ENCODE assay signal across 8 cellular contexts in the genomic region with DNA sequence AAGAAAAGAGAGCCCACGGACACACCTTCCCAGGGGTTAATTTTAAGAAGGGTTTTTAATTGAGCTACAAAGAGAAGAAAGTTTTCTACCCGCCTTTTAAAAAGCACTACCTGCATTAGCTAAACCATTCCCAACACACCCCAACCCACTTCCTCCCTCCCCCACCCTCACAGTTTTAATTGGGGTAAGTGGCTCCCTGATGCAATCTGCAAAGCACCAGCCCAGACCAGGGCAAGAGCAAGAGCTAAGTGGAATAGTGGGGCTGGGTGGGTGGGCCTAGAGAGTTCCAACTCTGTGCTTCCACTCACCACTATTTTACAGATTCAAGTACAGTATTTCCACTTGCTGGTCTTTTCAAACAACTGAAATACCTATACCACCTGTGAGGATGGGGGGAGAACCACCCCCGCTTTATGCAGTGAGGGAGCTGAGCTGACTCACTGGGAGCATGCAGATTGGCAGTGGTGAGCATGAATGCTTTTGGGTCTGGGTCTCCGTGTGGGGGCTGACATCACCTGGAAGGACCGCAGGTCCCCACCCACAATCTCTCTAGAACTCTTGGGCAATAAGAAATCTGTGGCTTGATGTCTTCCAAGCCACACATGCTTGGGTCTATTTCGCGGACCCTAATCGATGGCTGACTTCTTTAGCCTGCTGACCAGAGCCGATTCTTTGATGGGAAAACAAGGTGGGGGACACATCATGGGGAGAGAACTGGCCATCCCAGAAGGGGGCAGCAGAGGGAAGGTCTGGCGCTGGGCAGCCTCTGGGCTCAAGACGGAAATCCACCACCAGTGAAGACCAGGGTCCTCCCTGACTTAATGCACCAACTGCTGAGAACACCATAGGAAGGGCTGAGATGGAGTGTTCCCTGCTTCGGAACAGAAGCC.
DNase-seq lines count a peak whose midpoint lies in the region; ATAC-seq, FAIRE-seq and TF ChIP-seq lines count a peak whose summit lies in the region.

No MANE protein-coding gene starts in this region.

- no peak overlapping the region for H2AFZ ChIP-seq in GM12878 (ENCODE audit: control insufficient read depth, low read depth, low read length)

- no peaks in the 10 kb centered on the region for H3K9me3 ChIP-seq in GM12878 (replicated peaks; ENCODE audit: control insufficient read depth, insufficient read depth, low read length)
- no peaks in the 10 kb centered on the region for H3K9me3 ChIP-seq in liver (ENCODE audit: control insufficient read depth in 4 of 4, low read length in 3 of 4)

- 0 out of 2 replicates have a peak, but pooled peaks cover 5% of the 10 kb centered on the region for H4K20me1 ChIP-seq in GM12878 (ENCODE audit: control insufficient read depth, insufficient read depth)

- no TSS peak for BruUV-seq in GM12878 (replicated peaks; lab: Mats Ljungman, UMichigan)

- peaks cover 68% of the 10 kb centered on the region for H3K4me1 Mint-ChIP-seq in activated naive CD4-positive, alpha-beta T cell treated with anti-CD3 and anti-CD28 coated beads for 36 hours (ENCODE audit: low read depth)

- no peaks in the 10 kb centered on the region for H3K27me3 Mint-ChIP-seq in activated naive CD4-positive, alpha-beta T cell treated with anti-CD3 and anti-CD28 coated beads for 36 hours (ENCODE audit: low read depth)

- H3K36me3 Mint-ChIP-seq in activated naive CD4-positive, alpha-beta T cell treated with anti-CD3 and anti-CD28 coated beads for 36 hours (ENCODE audit: low read depth) = no peaks in the 10 kb centered on the region

- DNase-seq in activated naive CD4-positive, alpha-beta T cell treated with anti-CD3 and anti-CD28 coated beads for 36 hours = peak; percentile 46
- no peak for DNase-seq in activated naive CD4-positive, alpha-beta T cell treated with Interleukin-2 at 50 U/mL for 16 hours
- DNase-seq in NCI-H82 (lab: John Stamatoyannopoulos, UW) (peak; percentile 77), GM12878 (ENCODE audit: low read depth, low spot score) (no peak), DMS153 (lab: John Stamatoyannopoulos, UW) (no peak)
- DNase-seq in activated CD4-positive, CD25-positive, alpha-beta regulatory T cell treated with anti-CD3 and anti-CD28 coated beads, Interleukin-2, amount 50 U/mL, for 72 hours = no peak

- no peak overlapping the region for H3K4me2 ChIP-seq in GM12878 (ENCODE audit: control insufficient read depth, insufficient read depth)

- RAD21 ChIA-PET in GM12878 (lab: Charles Lee; ENCODE audit: unreplicated experiment) = interaction anchor here (1.1 kb wide), 1 partner anchor 93 kb away, joined by 3 read pairs; no protein-coding TSS in a partner anchor

- SMC1A ChIA-PET in GM12878 (lab: Charles Lee; ENCODE audit: uncharacterized antibody, unreplicated experiment) = no interaction called here

- intact Hi-C loops in activated naive CD4-positive, alpha-beta T cell treated with anti-CD3 and anti-CD28 coated beads for 36 hours (cut with micrococcal nuclease) = loop anchor here (2.0 kb wide), 2 partner anchors 24 to 178 kb away; no protein-coding TSS in a partner anchor
- intact Hi-C loops in GM12878 (cut with micrococcal nuclease; ENCODE audit: unreplicated experiment) = loop anchor here (2.0 to 5.0 kb wide), 2 partner anchors 97 to 178 kb away; a partner anchor contains a TSS

- FAIRE-seq in GM12878 (lab: Jason Lieb, UNC) = no peak

- H3K36me3 ChIP-seq in GM12878 (ENCODE audit: control insufficient read depth in 2 of 2, insufficient read depth in 2 of 2, low read length in 1 of 2) (peaks cover 0 to 2% of the 10 kb centered on the region in 2 experiments; a peak in 2 of 4 replicates), liver (ENCODE audit: control insufficient read depth in 4 of 4, insufficient read depth in 3 of 4, low read depth in 1 of 4, low read length in 3 of 4) (no peaks in the 10 kb centered on the region)

- peak overlapping the region; percentile 62 for H3K27ac Mint-ChIP-seq in activated naive CD4-positive, alpha-beta T cell treated with anti-CD3 and anti-CD28 coated beads for 36 hours

- no peaks in the 10 kb centered on the region for H3K4me1 ChIP-seq in GM12878 (ENCODE audit: control insufficient read depth, insufficient read depth, low read length)
- peaks cover 0 to 6% (median 4%) of the 10 kb centered on the region in 4 donors for H3K4me1 ChIP-seq in liver (ENCODE audit: control insufficient read depth in 4 of 4, insufficient read depth in 4 of 4, low read length in 3 of 4)

- H3K4me3 Mint-ChIP-seq in activated naive CD4-positive, alpha-beta T cell treated with anti-CD3 and anti-CD28 coated beads for 36 hours = no peak overlapping the region

- peak; percentile 50 for TF ChIP-seq RAD21 in GM12878 (IDR thresholded peaks at IDR 0.05; ENCODE audit: insufficient read depth, low read depth, low read length)
- peak; percentile 77 to 91 for TF ChIP-seq RAD21 in liver (IDR thresholded peaks at IDR 0.05)

- H3K9me3 Mint-ChIP-seq in activated naive CD4-positive, alpha-beta T cell treated with anti-CD3 and anti-CD28 coated beads for 36 hours = no peaks in the 10 kb centered on the region

- ATAC-seq in GM12878 = peak; percentile 74
- no peak for ATAC-seq in HG03442 (IDR thresholded peaks at IDR 0.05; ENCODE audit: unreplicated experiment)

- TF ChIP-seq CTCF in GM12878 (IDR thresholded peaks at IDR 0.05 in 2 of 3, conservative IDR thresholded peaks at IDR 0.05 in 1 of 3; ENCODE audit: control insufficient read depth in 2 of 3, extremely low read depth in 1 of 3, insufficient read depth in 1 of 3, low read depth in 3 of 3, low read length in 3 of 3) (peak; percentile 34 to 49 (median 43); a peak in 4 of 6 replicates), liver (IDR thresholded peaks at IDR 0.05; ENCODE audit: low read depth, low read length, missing input control) (peak; percentile 58)

- TF ChIP-seq POLR2A in GM12878 (IDR thresholded peaks at IDR 0.05; ENCODE audit: low read depth, low read length) = no peak

- H3K27ac ChIP-seq in GM12878 (ENCODE audit: control insufficient read depth, insufficient read depth) = no peak overlapping the region
- H3K27ac ChIP-seq in liver (ENCODE audit: low read depth in 1 of 2, low read length in 2 of 2) = no peak overlapping the region

- H3K4me3 ChIP-seq in GM12878 (no peak overlapping the region), liver (ENCODE audit: low read depth in 1 of 3, low read length in 3 of 3) (no peak overlapping the region)

- POLR2A ChIA-PET in GM12878 (lab: Charles Lee) = interaction anchor here (0.6 kb wide), 1 partner anchor 19 kb away, joined by 3 read pairs; no protein-coding TSS in a partner anchor

- 82% methylated on average over 12 of the region's 12 CpGs for WGBS in GM12878 (ENCODE audit: insufficient coverage, insufficient replicate concordance, low lambda C conversion rate, missing lambda C conversion rate)
- 79% methylated on average over 12 of the region's 12 CpGs for WGBS in liver

- CTCF ChIA-PET in activated naive CD4-positive, alpha-beta T cell treated with anti-CD3 and anti-CD28 coated beads for 36 hours (lab: Charles Lee) = interaction anchor here (1.4 to 2.9 kb wide), 2 partner anchors 21 to 179 kb away, joined by 3 to 7 read pairs; no protein-coding TSS in a partner anchor
- CTCF ChIA-PET in GM12878 (lab: Yijun Ruan, JAX) = interaction anchor here (0.9 to 1.3 kb wide), 3 partner anchors 175 to 179 kb away, joined by 3 to 7 read pairs (median 3); no protein-coding TSS in a partner anchor

- no peak overlapping the region for H3K9ac ChIP-seq in GM12878 (ENCODE audit: control insufficient read depth, insufficient read depth, low read length)
- no peak overlapping the region for H3K9ac ChIP-seq in liver (ENCODE audit: low read depth in 1 of 2, low read length in 2 of 2)

- no peaks in the 10 kb centered on the region for H3K79me2 ChIP-seq in GM12878 (ENCODE audit: control insufficient read depth, insufficient read depth, low read length)

- in situ Hi-C loops in GM12878 (cut with MboI) = no loop called here

- no peak for TF ChIP-seq EP300 in GM12878 (IDR thresholded peaks at IDR 0.05; ENCODE audit: borderline replicate concordance in 1 of 2, control insufficient read depth in 1 of 2, low read depth in 2 of 2, low read length in 2 of 2)

- H3K27me3 ChIP-seq in GM12878 (replicated peaks in 1 of 2; ENCODE audit: control insufficient read depth in 2 of 2, insufficient read depth in 2 of 2, low read length in 1 of 2) (no peaks in the 10 kb centered on the region), liver (ENCODE audit: control insufficient read depth in 4 of 4, insufficient read depth in 4 of 4, low read length in 3 of 4) (no peaks in the 10 kb centered on the region)

TF ChIP-seq in GM12878, 131 proteins besides CTCF, POLR2A, EP300 and RAD21:
- peak; percentile 49; the same call in 1 of the 2 replicates for TF ChIP-seq SMC3 (IDR thresholded peaks at IDR 0.05; ENCODE audit: borderline replicate concordance, low read length)
- no peak for TF ChIP-seq HCFC1 (IDR thresholded peaks at IDR 0.05; ENCODE audit: low read length)
- no peak for TF ChIP-seq ZBED1 (IDR thresholded peaks at IDR 0.05; ENCODE audit: borderline replicate concordance)
TF ChIP-seq in GM12878: peak in this region for 1.

TF ChIP-seq in liver, 16 proteins besides CTCF, POLR2A, EP300 and RAD21:
- no peak for TF ChIP-seq FOXA2 (IDR thresholded peaks at IDR 0.05)
- TF ChIP-seq RXRA (IDR thresholded peaks at IDR 0.05) = peak in 1 of 2 donors; percentile 12

Comparison
In these comparisons a context has a peak if more than half of its experiments do, and no peak if none do; other contexts are left out.
1. DNase-seq: peak in activated naive CD4-positive, alpha-beta T cell treated with anti-CD3 and anti-CD28 coated beads for 36 hours (single experiment) and NCI-H82 (single experiment); none in activated naive CD4-positive, alpha-beta T cell treated with Interleukin-2 at 50 U/mL for 16 hours (single experiment), GM12878 (single experiment), activated CD4-positive, CD25-positive, alpha-beta regulatory T cell treated with anti-CD3 and anti-CD28 coated beads, Interleukin-2, amount 50 U/mL, for 72 hours (single experiment) and DMS153 (single experiment).